ENCODE assay signal across 9 cellular contexts in genomic region chr20:10864076-10864672, GRCh38.
DNase-seq lines count a peak whose midpoint lies in the region; ATAC-seq and TF ChIP-seq lines count a peak whose summit lies in the region.
"Had no signal": no experiment of that assay in that cellular context is flagged by ENCODE, and none has a peak within 500 bp of the region (broad histone marks: within the 10 kb centered on the region; RNA-seq: fewer than 3 reads in every experiment).

No MANE protein-coding gene starts in this region.

- RAD21 ChIA-PET in HCT116 (lab: Charles Lee; ENCODE audit: low non-redundant PET in 1 of 2, low total read pairs in 2 of 2, uncharacterized antibody in 2 of 2, unreplicated experiment in 2 of 2), result no interaction called here

- H3K4me1 ChIP-seq in HCT116 (ENCODE audit: control insufficient read depth in 1 of 2, insufficient read depth in 2 of 2, low read length in 2 of 2) (peaks cover 11 to 19% of the 10 kb centered on the region in 2 experiments), hepatocyte (ENCODE audit: insufficient read depth) (peaks cover 19% of the 10 kb centered on the region), testis (no peaks in the 10 kb centered on the region)

- H3K4me2 ChIP-seq in HCT116 (ENCODE audit: low read length) (peak overlapping the region; percentile 70), hepatocyte (peak overlapping the region; percentile 6)

- BruUV-seq in HCT116 (replicated peaks; lab: Mats Ljungman, UMichigan), result no TSS peak

- TF ChIP-seq CTCF in HCT116 (IDR thresholded peaks at IDR 0.05 in 2 of 3, conservative IDR thresholded peaks at IDR 0.05 in 1 of 3; ENCODE audit: borderline replicate concordance in 1 of 3, insufficient read depth in 1 of 3, low read depth in 2 of 3, low read length in 2 of 3), result no peak
- no peak for TF ChIP-seq CTCF in RWPE1 (conservative IDR thresholded peaks at IDR 0.05; ENCODE audit: low read depth)
- TF ChIP-seq CTCF in hepatocyte (IDR thresholded peaks at IDR 0.05; ENCODE audit: poor library complexity), result no peak
- TF ChIP-seq CTCF in testis (IDR thresholded peaks at IDR 0.05), result no peak

- peak overlapping the region in 1 of 2 experiments; percentile 21; a peak in 2 of 4 replicates for H3K4me3 ChIP-seq in HCT116 (replicated peaks in 1 of 2; ENCODE audit: low read depth in 1 of 2, low read length in 2 of 2)
- H3K4me3 ChIP-seq in hepatocyte, result no peak overlapping the region
- no peak overlapping the region for H3K4me3 ChIP-seq in testis

- 57% methylated on average over 8 of the region's 8 CpGs for WGBS in hepatocyte (ENCODE audit: low lambda C conversion rate, missing lambda C conversion rate)
- 38% methylated on average over 5 to 8 of the region's 8 CpGs for WGBS in testis, 2 donors

- H3K27me3 ChIP-seq in HCT116 (ENCODE audit: insufficient read depth, low read length) (no peaks in the 10 kb centered on the region), hepatocyte (no peaks in the 10 kb centered on the region), testis (no peaks in the 10 kb centered on the region)

- ATAC-seq in HCT116 (peak; percentile 95), GM21526 (IDR thresholded peaks at IDR 0.05; ENCODE audit: low FRiP score, unreplicated experiment) (no peak), GM18511 (IDR thresholded peaks at IDR 0.05; ENCODE audit: unreplicated experiment) (no peak)
- ATAC-seq: activated T-cell treated with anti-CD3 and anti-CD28 coated beads, Interleukin-2, amount 50 U/mL, for 4 hours had no signal

- no peaks in the 10 kb centered on the region for H3K79me2 ChIP-seq in HCT116 (ENCODE audit: insufficient read depth, low read length)
- no peaks in the 10 kb centered on the region for H3K79me2 ChIP-seq in hepatocyte

- H3K9me3 ChIP-seq in HCT116 (ENCODE audit: control insufficient read depth in 1 of 2, insufficient read depth in 1 of 2, low read depth in 1 of 2, low read length in 2 of 2), result no peaks in the 10 kb centered on the region
- H3K9me3 ChIP-seq in hepatocyte (ENCODE audit: low read depth), result no peaks in the 10 kb centered on the region
- no peaks in the 10 kb centered on the region for H3K9me3 ChIP-seq in testis

- CTCF ChIA-PET in HCT116 (lab: Charles Lee) (no interaction called here), RWPE1 (lab: Yijun Ruan, JAX) (no interaction called here)

- DNase-seq in HCT116 (ENCODE audit: low read depth, low spot score), result peak; percentile 16
- DNase-seq in RWPE1 (ENCODE audit: low spot score), result peak; percentile 77
- peak; percentile 59 for DNase-seq in hepatocyte (ENCODE audit: low spot score)
- peak; percentile 18 for DNase-seq in testis
- no peak for DNase-seq in SW 1271 (lab: John Stamatoyannopoulos, UW)
- no peak for DNase-seq in SHP77 treated with DMSO at 0.1 percent for 48 hours (lab: John Stamatoyannopoulos, UW)
- DNase-seq: activated T-cell treated with anti-CD3 and anti-CD28 coated beads, Interleukin-2, amount 50 U/mL, for 4 hours had no signal

- H4K20me1 ChIP-seq in HCT116 (ENCODE audit: insufficient read depth), result no peaks in the 10 kb centered on the region
- H4K20me1 ChIP-seq in hepatocyte (ENCODE audit: insufficient read depth, poor library complexity, severe bottlenecking), result no peaks in the 10 kb centered on the region

- H2AFZ ChIP-seq in HCT116 (ENCODE audit: low read depth, low read length, poor library complexity, severe bottlenecking), result peak overlapping the region; percentile 97
- peak overlapping the region; percentile 38 for H2AFZ ChIP-seq in hepatocyte

- H3K36me3 ChIP-seq in HCT116 (ENCODE audit: control insufficient read depth in 1 of 2, insufficient read depth in 2 of 2, low read length in 2 of 2) (no peaks in the 10 kb centered on the region), hepatocyte (replicated peaks; ENCODE audit: insufficient read depth, low read depth) (no peaks in the 10 kb centered on the region), testis (ENCODE audit: low read depth, missing control alignments) (no peaks in the 10 kb centered on the region)

- H3K9me2 ChIP-seq in HCT116 (ENCODE audit: insufficient read depth) (no peaks in the 10 kb centered on the region), hepatocyte (replicated peaks; ENCODE audit: insufficient read depth) (no peaks in the 10 kb centered on the region)

- TF ChIP-seq RAD21 in HCT116 (IDR thresholded peaks at IDR 0.05; ENCODE audit: low read depth), result no peak

- intact Hi-C loops in HCT116 (cut with micrococcal nuclease), result no loop called here
- intact Hi-C loops in testis (cut with DNase I; ENCODE audit: low total_unique reads), result no loop called here

- H3K27ac ChIP-seq in HCT116 (ENCODE audit: low read depth, low read length) (no peak overlapping the region), RWPE1 (peak overlapping the region; percentile 96), hepatocyte (peak overlapping the region; percentile 20), testis (peak overlapping the region in 1 of 2 donors; percentile 4)

- 0 out of 2 replicates have a peak overlapping the region, but pooled peaks have one; percentile 5 for H3K9ac ChIP-seq in HCT116 (ENCODE audit: low read length)

- TF ChIP-seq POLR2A in HCT116 (IDR thresholded peaks at IDR 0.05; ENCODE audit: borderline replicate concordance, extremely low read depth, insufficient read depth, insufficient read length), result no peak
- TF ChIP-seq POLR2A in testis (IDR thresholded peaks at IDR 0.05), result no peak

- POLR2A ChIA-PET in HCT116 (lab: Charles Lee) (no interaction called here), RWPE1 (lab: Yijun Ruan, JAX; ENCODE audit: low non-redundant PET) (interaction anchor here (0.8 kb wide), 1 partner anchor 190 kb away, joined by 7 read pairs; the partner anchor contains the start of gene JAG1)

TF ChIP-seq in HCT116, 20 proteins besides CTCF, POLR2A, EP300 and RAD21:
- TF ChIP-seq MAX (IDR thresholded peaks at IDR 0.05) (peak; percentile 58; the same call in 1 of the 2 replicates), SIN3A (IDR thresholded peaks at IDR 0.05; ENCODE audit: low read depth) (no peak)

Comparison
In these comparisons a context has a peak if more than half of its experiments do, and no peak if none do; other contexts are left out.
1. DNase-seq: peak in HCT116 (single experiment), RWPE1 (single experiment), hepatocyte (single experiment) and testis (single experiment); none in SW 1271 (0 of 2) and SHP77 treated with DMSO at 0.1 percent for 48 hours (single experiment).